8 cellular contexts compared by ENCODE assay signal in genomic region chr13:30865131-30866009, GRCh38. TPM values are rescaled to one million over a fixed set of nuclear protein-coding genes. Genes with fewer than 3 reads are reported as not detected.
A peak's percentile ranks its signal among the peaks of the same experiment; 100 is the strongest.
DNase-seq lines count a peak whose midpoint lies in the region; ATAC-seq and TF ChIP-seq lines count a peak whose summit lies in the region.

No MANE protein-coding gene starts in this region.

- peaks cover 19 to 35% of the 10 kb centered on the region in 2 donors for H3K4me1 ChIP-seq in adrenal gland (replicated peaks in 1 of 2)
- H3K4me1 ChIP-seq in heart right ventricle = peaks cover 5 to 33% (median 18%) of the 10 kb centered on the region in 9 donors
- no peaks in the 10 kb centered on the region for H3K4me1 ChIP-seq in upper lobe of right lung

- H3K27me3 ChIP-seq in adrenal gland (no peaks in the 10 kb centered on the region), heart right ventricle (peaks cover 0 to 7% (median 0%) of the 10 kb centered on the region in 7 donors), upper lobe of right lung (no peaks in the 10 kb centered on the region)

- peak; percentile 76 for ATAC-seq in SK-N-SH treated with all-trans-retinoic acid at 6 μM for 48 hours
- ATAC-seq in heart right ventricle = peak; percentile 78 to 86 (median 82)
- peak; percentile 94 for ATAC-seq in upper lobe of right lung

- H3K9me3 ChIP-seq in adrenal gland (replicated peaks in 1 of 3) (no peaks in the 10 kb centered on the region), heart right ventricle (no peaks in the 10 kb centered on the region), upper lobe of right lung (no peaks in the 10 kb centered on the region)

- H3K27ac ChIP-seq in adrenal gland (peak overlapping the region; percentile 77 to 94 (median 86)), heart right ventricle (peak overlapping the region in 8 of 10 donors; percentile 42 to 80 (median 60)), upper lobe of right lung (peak overlapping the region; percentile 52)

- peak; percentile 71 for DNase-seq in DMS53 treated with DMSO at 0.1 percent for 48 hours (lab: John Stamatoyannopoulos, UW; ENCODE audit: unreplicated experiment)
- peak; percentile 82 for DNase-seq in H4 (ENCODE audit: low spot score)
- DNase-seq in MV-4-11 (lab: John Stamatoyannopoulos, UW) = peak; percentile 71
- DNase-seq in adrenal gland = peak; percentile 74 to 94 (median 88)
- peak; percentile 67 to 70 for DNase-seq in heart right ventricle
- peak; percentile 84 for DNase-seq in pons (ENCODE audit: low spot score)
- DNase-seq in upper lobe of right lung = peak; percentile 80

- peak in 1 of 2 donors; percentile 58 for TF ChIP-seq POLR2A in adrenal gland (IDR thresholded peaks at IDR 0.05)

- H3K4me3 ChIP-seq in adrenal gland (no peak overlapping the region), heart right ventricle (no peak overlapping the region), upper lobe of right lung (no peak overlapping the region)

- H3K36me3 ChIP-seq in adrenal gland (replicated peaks in 1 of 2) = no peaks in the 10 kb centered on the region
- no peaks in the 10 kb centered on the region for H3K36me3 ChIP-seq in heart right ventricle
- no peaks in the 10 kb centered on the region for H3K36me3 ChIP-seq in upper lobe of right lung

- peak; percentile 84 to 99 (median 94) for TF ChIP-seq CTCF in adrenal gland (IDR thresholded peaks at IDR 0.05)
- TF ChIP-seq CTCF in heart right ventricle (IDR thresholded peaks at IDR 0.05) = peak; percentile 79 to 93 (median 90)
- TF ChIP-seq CTCF in upper lobe of right lung (IDR thresholded peaks at IDR 0.05) = peak; percentile 90

- intact Hi-C loops in adrenal gland (cut with DNase I) = loop anchor here in 1 of 2 donors (10.0 kb wide), 1 partner anchor 181 kb away; no protein-coding TSS in a partner anchor
- intact Hi-C loops in heart right ventricle (cut with DNase I) = loop anchor here in 8 of 10 donors (5.0 to 10.0 kb wide), 9 partner anchors 42 to 733 kb away; partner anchors contain the start of genes HMGB1 (in 1 of the 8) and MEDAG (in 1 of the 8)
- intact Hi-C loops in upper lobe of right lung (cut with DNase I) = no loop called here

- WGBS in adrenal gland, 4 donors = 13 to 20% (median 16%) methylated on average over 17 of the region's 17 CpGs
- WGBS in heart right ventricle, 2 donors = 30 to 34% methylated on average over 17 of the region's 17 CpGs

TF ChIP-seq in SK-N-SH treated with all-trans-retinoic acid at 6 μM for 48 hours, 23 proteins besides CTCF, POLR2A, EP300 and RAD21:
- no peak for TF ChIP-seq ZC3H10 (CRISPR knock-in tag; IDR thresholded peaks at IDR 0.05)
- 0 out of 2 replicates have a peak, but pooled peaks have one; percentile 34 for TF ChIP-seq SNAI2 (CRISPR knock-in tag; IDR thresholded peaks at IDR 0.05)
- no peak for TF ChIP-seq ZNF565 (CRISPR knock-in tag; conservative IDR thresholded peaks at IDR 0.05; ENCODE audit: low read depth)
- TF ChIP-seq POU6F1 (CRISPR knock-in tag; IDR thresholded peaks at IDR 0.05; ENCODE audit: borderline replicate concordance, low read depth) = 0 out of 2 replicates have a peak, but pooled peaks have one; percentile 51
- 0 out of 2 replicates have a peak, but pooled peaks have one; percentile 10 for TF ChIP-seq GLIS3 (CRISPR knock-in tag; IDR thresholded peaks at IDR 0.05)
- TF ChIP-seq ZFP30 (CRISPR knock-in tag; IDR thresholded peaks at IDR 0.05) = no peak
- TF ChIP-seq CSDC2 (CRISPR knock-in tag; IDR thresholded peaks at IDR 0.05) = no peak
- TF ChIP-seq TOX (CRISPR knock-in tag; IDR thresholded peaks at IDR 0.05; ENCODE audit: borderline replicate concordance) = no peak
TF ChIP-seq in SK-N-SH treated with all-trans-retinoic acid at 6 μM for 48 hours: peak in this region for 3.

RNA-seq across cellular contexts. Expression of gene MEDAG, which starts 40.7 kb away (rescaled TPM):
- not detected in 2 replicates for total RNA-seq in H4 (2014; rRNA removed; shearing (Covaris generic))
- total RNA-seq in adrenal gland = 1 to 10 TPM; 2.2 to 4.0 (median 3.2) TPM
- polyA plus RNA-seq in adrenal gland = 10 to 100 TPM in 1 of 3 donors, 1 to 10 TPM in 2; 2.2 to 19.8 (median 4.9) TPM
- total RNA-seq in heart right ventricle = 10 to 100 TPM in 1 of 10 donors, 1 to 10 TPM in 9; 3.2 to 22.1 (median 5.5) TPM
- 10 to 100 TPM in 1 of 2 donors, 1 to 10 TPM in 1; 6.1 to 10.2 TPM for polyA plus RNA-seq in heart right ventricle
- total RNA-seq in upper lobe of right lung = 5.5 TPM
